21 cellular contexts compared by ENCODE assay signal in the genomic region with DNA sequence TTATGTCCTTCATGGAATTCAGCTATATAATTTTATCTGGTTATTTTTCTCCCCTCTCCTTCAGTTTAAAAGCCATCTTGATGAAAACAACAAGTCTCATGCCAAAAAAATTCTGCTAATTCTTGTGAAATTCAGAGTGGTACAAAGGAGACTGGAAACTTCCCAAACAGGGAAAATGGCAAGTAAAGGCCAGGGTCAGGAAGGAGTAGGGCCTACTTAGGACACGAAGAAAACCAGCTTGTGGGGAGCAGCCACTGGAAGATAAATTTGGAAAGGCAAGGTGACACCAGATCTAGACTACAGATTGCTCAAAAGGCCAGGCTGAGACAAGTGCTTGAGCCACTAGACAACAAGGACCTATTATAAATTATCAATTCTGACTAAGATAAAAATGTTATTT. TPM values are rescaled to one million over a fixed set of nuclear protein-coding genes. Genes with fewer than 3 reads are reported as not detected.
DNase-seq lines count a peak whose midpoint lies in the region; ATAC-seq lines count a peak whose summit lies in the region.
"Had no signal": no experiment of that assay in that cellular context is flagged by ENCODE, and none has a peak within 500 bp of the region (broad histone marks: within the 10 kb centered on the region; RNA-seq: fewer than 3 reads in every experiment).

No MANE protein-coding gene starts in this region.

- peaks cover 35% of the 10 kb centered on the region for H3K9me3 ChIP-seq in BLaER1
- peaks cover 0 to 40% (median 36%) of the 10 kb centered on the region in 11 experiments; a peak in 20 of 22 replicates for H3K9me3 ChIP-seq in BLaER1 treated with 17β-estradiol and CSF1 and Interleukin-3, amounts not matched to agents 10 nM and 100 nM (replicated peaks in 1 of 11)

- no peak overlapping the region for H3K9ac ChIP-seq in BLaER1
- H3K9ac ChIP-seq in BLaER1 treated with 17β-estradiol and CSF1 and Interleukin-3, amounts not matched to agents 10 nM and 100 nM = no peak overlapping the region

- peak overlapping the region; percentile 53 for H3K4me3 Mint-ChIP-seq in activated naive CD8-positive, alpha-beta T cell
- H3K4me3 Mint-ChIP-seq: activated B cell treated with CpG ODN at 0.5 μM for 24 hours had no signal

- H4K20me1 ChIP-seq in BLaER1 = no peaks in the 10 kb centered on the region
- no peaks in the 10 kb centered on the region for H4K20me1 ChIP-seq in BLaER1 treated with 17β-estradiol and CSF1 and Interleukin-3, amounts not matched to agents 10 nM and 100 nM

- intact Hi-C loops in posterior vena cava (cut with DNase I) = no loop called here

- peaks cover 59% of the 10 kb centered on the region for H3K4me1 ChIP-seq in BLaER1
- peaks cover 36 to 58% (median 45%) of the 10 kb centered on the region in 10 experiments for H3K4me1 ChIP-seq in BLaER1 treated with 17β-estradiol and CSF1 and Interleukin-3, amounts not matched to agents 10 nM and 100 nM

- peak overlapping the region; percentile 11; the same call in 1 of the 2 replicates for H3K27ac ChIP-seq in BLaER1
- peak overlapping the region in 4 of 11 experiments; percentile 5 to 38 (median 13); a peak in 3 of 22 replicates for H3K27ac ChIP-seq in BLaER1 treated with 17β-estradiol and CSF1 and Interleukin-3, amounts not matched to agents 10 nM and 100 nM

- ATAC-seq in left lobe of liver (peak; percentile 25), HG02884 (IDR thresholded peaks at IDR 0.05; ENCODE audit: unreplicated experiment) (no peak), GM18517 (IDR thresholded peaks at IDR 0.05; ENCODE audit: unreplicated experiment) (no peak)
- ATAC-seq: Panc1 had no signal

- H3K36me3 ChIP-seq in BLaER1 = peaks cover 32% of the 10 kb centered on the region
- H3K36me3 ChIP-seq in BLaER1 treated with 17β-estradiol and CSF1 and Interleukin-3, amounts not matched to agents 10 nM and 100 nM = peaks cover 0 to 34% (median 23%) of the 10 kb centered on the region in 11 experiments; a peak in 15 of 22 replicates

- H3K4me1 Mint-ChIP-seq in activated naive CD8-positive, alpha-beta T cell (ENCODE audit: low read depth) = peaks cover 26% of the 10 kb centered on the region

- H3K36me3 Mint-ChIP-seq in activated naive CD8-positive, alpha-beta T cell = peaks cover 7% of the 10 kb centered on the region

- H3K9me3 Mint-ChIP-seq in activated naive CD8-positive, alpha-beta T cell (ENCODE audit: low read depth) = no peaks in the 10 kb centered on the region
- H3K9me3 Mint-ChIP-seq: activated B cell treated with CpG ODN at 0.5 μM for 24 hours had no signal

- no peak overlapping the region for H3K4me3 ChIP-seq in BLaER1
- H3K4me3 ChIP-seq in BLaER1 treated with 17β-estradiol and CSF1 and Interleukin-3, amounts not matched to agents 10 nM and 100 nM = no peak overlapping the region

- peak overlapping the region; percentile 17; the same call in 1 of the 2 replicates for H3K4me2 ChIP-seq in BLaER1
- H3K4me2 ChIP-seq in BLaER1 treated with 17β-estradiol and CSF1 and Interleukin-3, amounts not matched to agents 10 nM and 100 nM = peak overlapping the region; percentile 7 to 57 (median 37); a peak in 20 of 22 replicates

- H3K27ac Mint-ChIP-seq in activated naive CD8-positive, alpha-beta T cell = peak overlapping the region; percentile 89
- H3K27ac Mint-ChIP-seq: progenitor cell of endocrine pancreas had no signal

- DNase-seq in left lobe of liver (ENCODE audit: low spot score) = no peak
- no peak for DNase-seq in posterior vena cava (ENCODE audit: low spot score)
- DNase-seq: activated B cell treated with CpG ODN at 0.5 μM for 24 hours; activated naive CD4-positive, alpha-beta T cell; DMS79 treated with DMSO at 0.1 percent for 48 hours; effector memory CD4-positive, alpha-beta T cell; head of caudate nucleus; NCI-H1930; NCI-H345; stimulated activated CD4-positive, alpha-beta T cell treated with anti-CD3 and anti-CD28 coated beads, Interleukin-2, amount 100 ng/mL, for 24 hours; stimulated activated naive CD4-positive, alpha-beta T cell treated with Interleukin-2 at 50 U/mL for 16 hours had no signal

- no peaks in the 10 kb centered on the region for H3K27me3 Mint-ChIP-seq in activated naive CD8-positive, alpha-beta T cell
- H3K27me3 Mint-ChIP-seq: activated B cell treated with CpG ODN at 0.5 μM for 24 hours, progenitor cell of endocrine pancreas had no signal

- H3K27me3 ChIP-seq in BLaER1 = no peaks in the 10 kb centered on the region
- H3K27me3 ChIP-seq in BLaER1 treated with 17β-estradiol and CSF1 and Interleukin-3, amounts not matched to agents 10 nM and 100 nM = no peaks in the 10 kb centered on the region

RNA-seq across cellular contexts. Expression of a gene that starts 6.4 kb away (rescaled TPM):
- total RNA-seq in left lobe of liver = 30.7 TPM
- 10 to 100 TPM in 1 of 2 donors, 1 to 10 TPM in 1; 4.5 to 12.5 TPM for total RNA-seq in posterior vena cava
- total RNA-seq: chondrocyte had no signal

RNA-seq across cellular contexts. Expression of a gene that starts 11.5 kb away (rescaled TPM):
- 65.4 TPM for total RNA-seq in left lobe of liver
- 10 to 100 TPM; 16.0 to 17.3 TPM for total RNA-seq in posterior vena cava

RNA-seq across cellular contexts. Expression of a gene that starts 13.4 kb away (rescaled TPM):
- total RNA-seq in left lobe of liver = 27.6 TPM
- total RNA-seq in posterior vena cava = 10 to 100 TPM; 33.5 to 40.0 TPM

RNA-seq across cellular contexts. Expression of a gene that starts 37.3 kb away (rescaled TPM):
- total RNA-seq in left lobe of liver (4.0 TPM), posterior vena cava (10 to 100 TPM; 10.5 to 15.2 TPM)
- total RNA-seq: chondrocyte, progenitor cell of endocrine pancreas, SK-MEL-5 had no signal

RNA-seq across cellular contexts. Expression of a gene that starts 56.9 kb away (rescaled TPM):
- total RNA-seq in left lobe of liver = not detected
- under 1 TPM in 1 of 2 donors, not detected in 1; 0.19 TPM for total RNA-seq in posterior vena cava
- total RNA-seq: activated B cell treated with CpG ODN at 0.5 μM for 24 hours, skeletal muscle tissue had no signal
